In the genomic region with DNA sequence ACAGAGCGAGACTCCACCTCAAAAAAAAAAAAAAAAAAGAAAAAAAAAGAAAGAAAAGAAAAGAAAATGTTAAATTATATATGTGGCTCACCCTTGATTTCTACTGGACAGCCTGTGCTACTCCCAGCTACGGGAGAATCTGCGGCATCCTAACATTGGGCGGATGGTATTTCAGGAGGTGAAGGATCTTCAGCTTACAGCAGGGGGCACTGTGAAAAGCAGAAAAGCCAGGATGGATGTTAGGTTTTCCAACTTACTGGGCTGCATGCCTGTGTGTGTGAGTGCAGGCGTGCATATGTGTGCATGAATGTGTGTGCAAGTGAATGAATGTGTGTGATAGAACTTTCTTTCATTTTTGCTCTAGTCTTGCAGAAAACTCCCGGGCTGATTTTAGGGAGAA, we compare ENCODE assay signal across 13 cellular contexts.
DNase-seq lines count a peak whose midpoint lies in the region; ATAC-seq, FAIRE-seq and TF ChIP-seq lines count a peak whose summit lies in the region.
"Had no signal": no experiment of that assay in that cellular context is flagged by ENCODE, and none has a peak within 500 bp of the region (broad histone marks: within the 10 kb centered on the region; RNA-seq: fewer than 3 reads in every experiment).

No MANE protein-coding gene starts in this region.

- no peak overlapping the region for H3K56ac ChIP-seq in mesendoderm (ENCODE audit: low read length)

- DNase-seq in ELF-1 (ENCODE audit: low read depth, low spot score), result peak; percentile 41
- DNase-seq in K562 (ENCODE audit: extremely low read depth in 1 of 4, low spot score in 3 of 4), result peak; percentile 27 to 45 (median 39)
- peak; percentile 50 for DNase-seq in mesendoderm
- DNase-seq in RCC 7860 (ENCODE audit: low spot score), result no peak
- no peak for DNase-seq in activated CD4-positive, CD25-positive, alpha-beta regulatory T cell (lab: John Stamatoyannopoulos, UW)
- DNase-seq: activated T-cell treated with anti-CD3 and anti-CD28 coated beads, Interleukin-2, amount 50 U/mL, for 4 hours; central memory CD4-positive, alpha-beta T cell; NCI-H774; T1000 had no signal

- H3K4me3 ChIP-seq in K562 (no peak overlapping the region), mesendoderm (ENCODE audit: low read length) (no peak overlapping the region)

- no peaks in the 10 kb centered on the region for H3K79me1 ChIP-seq in mesendoderm (ENCODE audit: low read length)

- H3K4me1 ChIP-seq in K562 (replicated peaks in 1 of 2; ENCODE audit: control insufficient read depth in 2 of 2, insufficient read depth in 2 of 2, low read length in 2 of 2), result no peaks in the 10 kb centered on the region
- H3K4me1 ChIP-seq in mesendoderm (ENCODE audit: control insufficient read depth, low read depth, low read length), result no peaks in the 10 kb centered on the region

- in situ Hi-C loops in K562 (cut with MboI), result no loop called here

- CTCF ChIA-PET in K562 (lab: Yijun Ruan, JAX; ENCODE audit: low intra/inter-chr PET ratio), result interaction anchor here (0.6 to 0.7 kb wide), 2 partner anchors 595 to 685 kb away, joined by 3 to 7 read pairs; no protein-coding TSS in a partner anchor

- 0 out of 5 replicates have a peak, but pooled peaks cover 0 to 5% of the 10 kb centered on the region in 2 experiments for H3K27me3 ChIP-seq in K562 (ENCODE audit: control insufficient read depth in 2 of 2, insufficient read depth in 2 of 2, low read length in 2 of 2)
- H3K27me3 ChIP-seq in mesendoderm (ENCODE audit: insufficient read depth, low read length, poor library complexity), result no peaks in the 10 kb centered on the region

- H3K4ac ChIP-seq in mesendoderm (ENCODE audit: low read depth, low read length), result no peak overlapping the region

- no peak overlapping the region for H3K27ac ChIP-seq in K562 (ENCODE audit: extremely low read depth, low read depth, low read length)
- no peak overlapping the region for H3K27ac ChIP-seq in mesendoderm (ENCODE audit: low read depth, low read length)

- H3K79me2 ChIP-seq in K562 (ENCODE audit: control insufficient read depth, insufficient read depth, low read length), result no peaks in the 10 kb centered on the region
- no peaks in the 10 kb centered on the region for H3K79me2 ChIP-seq in mesendoderm (ENCODE audit: control insufficient read depth, insufficient read depth, low read length)

- no peaks in the 10 kb centered on the region for H4K20me1 ChIP-seq in K562 (replicated peaks; ENCODE audit: control insufficient read depth, insufficient read depth, low read length)

- no TSS peak for BruUV-seq in K562 (replicated peaks; lab: Mats Ljungman, UMichigan)

- WGBS in K562 (ENCODE audit: insufficient coverage, low coverage, missing lambda C conversion rate), result 0% methylated on average over 6 of the region's 6 CpGs
- no CpG with 5 or more reads among the region's 6 CpGs for WGBS in mesendoderm (ENCODE audit: extremely low coverage, insufficient coverage, low lambda C conversion rate)

- no peak overlapping the region for H3K23ac ChIP-seq in mesendoderm (ENCODE audit: low read length)

- no peak overlapping the region for H2AFZ ChIP-seq in K562 (ENCODE audit: low read depth, low read length)

- H2BK15ac ChIP-seq in mesendoderm (replicated peaks; ENCODE audit: low read depth), result no peak overlapping the region

- TF ChIP-seq EP300 in K562 (IDR thresholded peaks at IDR 0.05; ENCODE audit: low read length), result no peak

- peak in 1 of 2 experiments; percentile 28; a peak in 2 of 4 replicates for TF ChIP-seq RAD21 in K562 (CRISPR knock-in tag; conservative IDR thresholded peaks at IDR 0.05 in 1 of 2, IDR thresholded peaks at IDR 0.05 in 1 of 2)

- FAIRE-seq in K562 (lab: Jason Lieb, UNC) (peak; percentile 93), RCC 7860 (lab: Jason Lieb, UNC) (no peak)
- FAIRE-seq: frontal cortex had no signal

- TF ChIP-seq CTCF in LNCAP (IDR thresholded peaks at IDR 0.05) (peak; percentile 41; the same call in 1 of the 2 replicates), K562 (IDR thresholded peaks at IDR 0.05 in 2 of 3, conservative IDR thresholded peaks at IDR 0.05 in 1 of 3; ENCODE audit: insufficient read depth in 2 of 3, low read depth in 1 of 3, low read length in 3 of 3) (peak; percentile 22 to 64 (median 63); a peak in 5 of 6 replicates)

- H3K9ac ChIP-seq in K562 (ENCODE audit: insufficient read depth in 1 of 2, low read depth in 2 of 2, low read length in 2 of 2) (no peak overlapping the region), mesendoderm (ENCODE audit: low read length) (no peak overlapping the region)

- intact Hi-C loops in K562 (cut with micrococcal nuclease), result no loop called here

- H4K8ac ChIP-seq in mesendoderm (ENCODE audit: low read depth, low read length), result no peak overlapping the region

- POLR2A ChIA-PET in K562 (lab: Yijun Ruan, JAX), result no interaction called here

- no peak overlapping the region for H2BK120ac ChIP-seq in mesendoderm (ENCODE audit: low read depth, low read length)

- H3K9me3 ChIP-seq in K562 (replicated peaks; ENCODE audit: control insufficient read depth, insufficient read depth, low read depth, low read length), result no peaks in the 10 kb centered on the region

- H2AK5ac ChIP-seq in mesendoderm (ENCODE audit: low read length), result no peak overlapping the region

- H3K9me1 ChIP-seq in K562 (ENCODE audit: control insufficient read depth, insufficient read depth, low read length), result no peaks in the 10 kb centered on the region

- no peak overlapping the region for H3K4me2 ChIP-seq in K562 (ENCODE audit: insufficient read depth, low read length)
- H3K4me2 ChIP-seq in mesendoderm (ENCODE audit: low read length), result no peak overlapping the region

- no peak for TF ChIP-seq POLR2A in K562 (conservative IDR thresholded peaks at IDR 0.05)

- ATAC-seq in K562 (peak; percentile 88), HG03565 (IDR thresholded peaks at IDR 0.05; ENCODE audit: unreplicated experiment) (no peak), HG03571 (IDR thresholded peaks at IDR 0.05; ENCODE audit: unreplicated experiment) (no peak)
- ATAC-seq: activated T-cell treated with anti-CD3 and anti-CD28 coated beads, Interleukin-2, amount 50 U/mL, for 4 hours had no signal

- H2BK5ac ChIP-seq in mesendoderm (ENCODE audit: low read length), result no peak overlapping the region

- no peak overlapping the region for H4K5ac ChIP-seq in mesendoderm (ENCODE audit: low read length)

- no peak overlapping the region for H3K18ac ChIP-seq in mesendoderm (ENCODE audit: low read length)

- H3K36me3 ChIP-seq in K562 (ENCODE audit: control insufficient read depth, insufficient read depth, low read length) (no peaks in the 10 kb centered on the region), mesendoderm (ENCODE audit: control insufficient read depth, insufficient read depth, low read length) (no peaks in the 10 kb centered on the region)

TF ChIP-seq in K562, 482 proteins besides CTCF, POLR2A, EP300 and RAD21:
- TF ChIP-seq, protein P1, sequence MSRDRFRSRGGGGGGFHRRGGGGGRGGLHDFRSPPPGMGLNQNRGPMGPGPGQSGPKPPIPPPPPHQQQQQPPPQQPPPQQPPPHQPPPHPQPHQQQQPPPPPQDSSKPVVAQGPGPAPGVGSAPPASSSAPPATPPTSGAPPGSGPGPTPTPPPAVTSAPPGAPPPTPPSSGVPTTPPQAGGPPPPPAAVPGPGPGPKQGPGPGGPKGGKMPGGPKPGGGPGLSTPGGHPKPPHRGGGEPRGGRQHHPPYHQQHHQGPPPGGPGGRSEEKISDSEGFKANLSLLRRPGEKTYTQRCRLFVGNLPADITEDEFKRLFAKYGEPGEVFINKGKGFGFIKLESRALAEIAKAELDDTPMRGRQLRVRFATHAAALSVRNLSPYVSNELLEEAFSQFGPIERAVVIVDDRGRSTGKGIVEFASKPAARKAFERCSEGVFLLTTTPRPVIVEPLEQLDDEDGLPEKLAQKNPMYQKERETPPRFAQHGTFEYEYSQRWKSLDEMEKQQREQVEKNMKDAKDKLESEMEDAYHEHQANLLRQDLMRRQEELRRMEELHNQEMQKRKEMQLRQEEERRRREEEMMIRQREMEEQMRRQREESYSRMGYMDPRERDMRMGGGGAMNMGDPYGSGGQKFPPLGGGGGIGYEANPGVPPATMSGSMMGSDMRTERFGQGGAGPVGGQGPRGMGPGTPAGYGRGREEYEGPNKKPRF (IDR thresholded peaks at IDR 0.05; ENCODE audit: low read depth, low read length), result no peak
- TF ChIP-seq SMC3 (conservative IDR thresholded peaks at IDR 0.05; ENCODE audit: insufficient read depth, low read depth, low read length), result 0 out of 2 replicates have a peak, but pooled peaks have one; percentile 25
TF ChIP-seq in K562: peak in this region for 1.

Comparison
In these comparisons a context has a peak if more than half of its experiments do, and no peak if none do; other contexts are left out.
1. DNase-seq: peak in ELF-1 (single experiment), K562 (4 of 4) and mesendoderm (single experiment); none in RCC 7860 (single experiment) and activated CD4-positive, CD25-positive, alpha-beta regulatory T cell (0 of 4).